ENCODE assay signal across 26 cellular contexts in genomic region chr19:46830864-46831263, GRCh38. TPM values are rescaled to one million over a fixed set of nuclear protein-coding genes. Genes with fewer than 3 reads are reported as not detected.
DNase-seq lines count a peak whose midpoint lies in the region; ATAC-seq, FAIRE-seq and TF ChIP-seq lines count a peak whose summit lies in the region.
"Had no signal": no experiment of that assay in that cellular context is flagged by ENCODE, and none has a peak within 500 bp of the region (broad histone marks: within the 10 kb centered on the region; RNA-seq: fewer than 3 reads in every experiment).

No MANE protein-coding gene starts in this region.

- peaks cover 24% of the 10 kb centered on the region for H3K4me1 Mint-ChIP-seq in HFFc6 (ENCODE audit: low read depth)
- peaks cover 5% of the 10 kb centered on the region for H3K4me1 Mint-ChIP-seq in activated T-helper 2 cell treated with anti-CD3 and anti-CD28 coated beads, Interferon-gamma antibody, Interleukin-2, Interleukin-4, amounts not matched to agents 10 μg/mL and 5 μg/mL and 100 μg/mL, durations not matched to agents 14 hours and 24 hours and 36 hours (ENCODE audit: low read depth)
- peaks cover 25% of the 10 kb centered on the region for H3K4me1 Mint-ChIP-seq in osteocyte (ENCODE audit: unreplicated experiment)
- no peaks in the 10 kb centered on the region for H3K4me1 Mint-ChIP-seq in progenitor cell of endocrine pancreas (ENCODE audit: low read depth)

- dilution Hi-C loops in mammary epithelial cell (cut with HindIII; ENCODE audit: low sequenced_read_pairs), result no loop called here

- no peak for TF ChIP-seq EP300 in A549 (IDR thresholded peaks at IDR 0.05)

- peak; percentile 43 for FAIRE-seq in A549 (lab: Jason Lieb, UNC)
- FAIRE-seq: A204.1, GM12878 had no signal

- H3K4me2 ChIP-seq in A549 (peak overlapping the region; percentile 48), mammary epithelial cell (ENCODE audit: insufficient read depth, low read depth, low read length) (no peak overlapping the region)

- H3K4me3 ChIP-seq in A549 (no peak overlapping the region), mammary epithelial cell (replicated peaks in 1 of 3; ENCODE audit: insufficient read depth in 1 of 3, low read depth in 2 of 3, low read length in 3 of 3) (no peak overlapping the region)
- H3K4me3 ChIP-seq: GM12878, MG63, Peyer's patch had no signal

- H3K27me3 ChIP-seq in mammary epithelial cell (ENCODE audit: insufficient read depth, low read length), result no peaks in the 10 kb centered on the region
- H3K27me3 ChIP-seq: MG63, Peyer's patch had no signal

- H3K27ac ChIP-seq in A549 (peak overlapping the region; percentile 78 to 79), mammary epithelial cell (ENCODE audit: insufficient read depth, low read depth, low read length) (no peak overlapping the region)
- H3K27ac ChIP-seq: C4-2B, Peyer's patch had no signal

- no peak for TF ChIP-seq POLR2A in A549 (IDR thresholded peaks at IDR 0.05; ENCODE audit: low read length)

- H3K27me3 Mint-ChIP-seq in HFFc6 (ENCODE audit: insufficient read depth), result peaks cover 8% of the 10 kb centered on the region
- H3K27me3 Mint-ChIP-seq in activated T-helper 2 cell treated with anti-CD3 and anti-CD28 coated beads, Interferon-gamma antibody, Interleukin-2, Interleukin-4, amounts not matched to agents 10 μg/mL and 5 μg/mL and 100 μg/mL, durations not matched to agents 14 hours and 24 hours and 36 hours (ENCODE audit: low read depth), result peaks cover 3% of the 10 kb centered on the region
- no peaks in the 10 kb centered on the region for H3K27me3 Mint-ChIP-seq in osteocyte (ENCODE audit: unreplicated experiment)
- peaks cover 3% of the 10 kb centered on the region for H3K27me3 Mint-ChIP-seq in progenitor cell of endocrine pancreas

- H3K36me3 ChIP-seq in mammary epithelial cell (ENCODE audit: insufficient read depth, low read length), result no peaks in the 10 kb centered on the region
- H3K36me3 ChIP-seq: Peyer's patch had no signal

- no peaks in the 10 kb centered on the region for H3K9me3 ChIP-seq in A549
- no peaks in the 10 kb centered on the region for H3K9me3 ChIP-seq in mammary epithelial cell (replicated peaks; ENCODE audit: insufficient read depth, low read length)
- H3K9me3 ChIP-seq: MG63, Peyer's patch had no signal

- no peak for DNase-seq in A549 (ENCODE audit: low read depth in 1 of 2, low spot score in 1 of 2)
- DNase-seq in HFFc6, result no peak
- no peak for DNase-seq in activated T-helper 2 cell treated with anti-CD3 and anti-CD28 coated beads, Interferon-gamma antibody, Interleukin-2, Interleukin-4, amounts not matched to agents 10 μg/mL and 5 μg/mL and 100 μg/mL, durations not matched to agents 14 hours and 24 hours and 36 hours (ENCODE audit: low spot score)
- DNase-seq in osteocyte (ENCODE audit: extremely low spot score, unreplicated experiment), result no peak
- no peak for DNase-seq in mammary epithelial cell
- no peak for DNase-seq in cerebellar cortex (ENCODE audit: low spot score)
- DNase-seq in progenitor cell of endocrine pancreas (ENCODE audit: low spot score, unreplicated experiment), result no peak
- DNase-seq in SHP77 treated with DMSO at 0.1 percent for 48 hours (lab: John Stamatoyannopoulos, UW), result no peak
- DNase-seq: AML-193; Caco-2; CD8-positive, alpha-beta T cell; DMS 273 treated with DMSO at 0.1 percent for 48 hours; DMS79; EL; GDM1; GOT3; HCEC 1CT; KG1; MG63; NCI-H2029; NCI-H2227 treated with DMSO at 0.1 percent for 48 hours; NCI-H526 treated with DMSO at 0.1 percent for 48 hours; Peyer's patch had no signal

- POLR2A ChIA-PET in A549 (lab: Yijun Ruan, JAX), result interaction anchor here (1.1 to 3.7 kb wide), 2 partner anchors 10 to 42 kb away, joined by 4 to 78 read pairs; partner anchors contain the start of gene SLC1A5

- no peak overlapping the region for H3K9ac ChIP-seq in mammary epithelial cell (ENCODE audit: insufficient read depth, low read length)

- H4K20me1 ChIP-seq in mammary epithelial cell (ENCODE audit: insufficient read depth, low read length), result no peaks in the 10 kb centered on the region

- H3K79me2 ChIP-seq in mammary epithelial cell (ENCODE audit: insufficient read depth, low read length), result no peaks in the 10 kb centered on the region

- no peak for ATAC-seq in A549
- ATAC-seq: CD8-positive, alpha-beta T cell; GM12878 had no signal

- H3K36me3 Mint-ChIP-seq in HFFc6 (ENCODE audit: low read depth) (peaks cover 20% of the 10 kb centered on the region), osteocyte (ENCODE audit: unreplicated experiment) (no peaks in the 10 kb centered on the region), progenitor cell of endocrine pancreas (ENCODE audit: insufficient read depth) (peaks cover 2% of the 10 kb centered on the region)
- H3K36me3 Mint-ChIP-seq in activated T-helper 2 cell treated with anti-CD3 and anti-CD28 coated beads, Interferon-gamma antibody, Interleukin-2, Interleukin-4, amounts not matched to agents 10 μg/mL and 5 μg/mL and 100 μg/mL, durations not matched to agents 14 hours and 24 hours and 36 hours (ENCODE audit: low read depth), result no peaks in the 10 kb centered on the region

- intact Hi-C loops in activated T-helper 2 cell treated with anti-CD3 and anti-CD28 coated beads, Interferon-gamma antibody, Interleukin-2, Interleukin-4, amounts not matched to agents 10 μg/mL and 5 μg/mL and 100 μg/mL, durations not matched to agents 14 hours and 24 hours and 36 hours (cut with micrococcal nuclease), result no loop called here
- intact Hi-C loops in mammary epithelial cell (cut with micrococcal nuclease), result no loop called here

- WGBS in A549 (ENCODE audit: missing lambda C conversion rate), result 92% methylated on average over 2 of the region's 2 CpGs
- WGBS in mammary epithelial cell (ENCODE audit: low coverage, missing lambda C conversion rate), result 100% methylated on average over 2 of the region's 2 CpGs

- H3K4me1 ChIP-seq in A549 (peaks cover 10% of the 10 kb centered on the region), mammary epithelial cell (ENCODE audit: insufficient read depth, low read length) (peaks cover 11% of the 10 kb centered on the region)
- H3K4me1 ChIP-seq: Peyer's patch had no signal

- no peak for TF ChIP-seq CTCF in A549 (IDR thresholded peaks at IDR 0.05)
- TF ChIP-seq CTCF in HFFc6 (IDR thresholded peaks at IDR 0.05), result no peak
- no peak for TF ChIP-seq CTCF in osteocyte (IDR thresholded peaks at IDR 0.05)
- no peak for TF ChIP-seq CTCF in mammary epithelial cell (conservative IDR thresholded peaks at IDR 0.05 in 1 of 2, IDR thresholded peaks at IDR 0.05 in 1 of 2; ENCODE audit: extremely low read depth in 1 of 2, insufficient read depth in 1 of 2, low read depth in 1 of 2, low read length in 2 of 2)
- no peak for TF ChIP-seq CTCF in progenitor cell of endocrine pancreas (IDR thresholded peaks at IDR 0.05; ENCODE audit: unreplicated experiment)

- CTCF ChIA-PET in A549 (lab: Yijun Ruan, JAX) (interaction anchor here (1.1 to 44.5 kb wide), 20 partner anchors 9 to 182 kb away, joined by 3 to 1222 read pairs (median 8); partner anchors contain the start of gene SLC1A5), mammary epithelial cell (lab: Charles Lee; ENCODE audit: low non-redundant PET) (no interaction called here)

- no TSS peak for BruUV-seq in mammary epithelial cell (replicated peaks; lab: Mats Ljungman, UMichigan)

- no peak overlapping the region for H2AFZ ChIP-seq in mammary epithelial cell (ENCODE audit: low read depth, low read length)

- H3K27ac Mint-ChIP-seq in HFFc6, result 0 out of 2 replicates have a peak overlapping the region, but pooled peaks have one; percentile 4
- peak overlapping the region; percentile 28 for H3K27ac Mint-ChIP-seq in activated T-helper 2 cell treated with anti-CD3 and anti-CD28 coated beads, Interferon-gamma antibody, Interleukin-2, Interleukin-4, amounts not matched to agents 10 μg/mL and 5 μg/mL and 100 μg/mL, durations not matched to agents 14 hours and 24 hours and 36 hours
- peak overlapping the region; percentile 58 for H3K27ac Mint-ChIP-seq in osteocyte (ENCODE audit: unreplicated experiment)
- H3K27ac Mint-ChIP-seq in progenitor cell of endocrine pancreas, result no peak overlapping the region
- H3K27ac Mint-ChIP-seq: CD8-positive, alpha-beta T cell had no signal

- in situ Hi-C loops in mammary epithelial cell (cut with MboI; ENCODE audit: low sequenced_read_pairs in 2 of 2), result no loop called here

- H3K4me3 Mint-ChIP-seq in HFFc6 (no peak overlapping the region), osteocyte (ENCODE audit: unreplicated experiment) (no peak overlapping the region), progenitor cell of endocrine pancreas (ENCODE audit: low read depth) (no peak overlapping the region)
- H3K4me3 Mint-ChIP-seq in activated T-helper 2 cell treated with anti-CD3 and anti-CD28 coated beads, Interferon-gamma antibody, Interleukin-2, Interleukin-4, amounts not matched to agents 10 μg/mL and 5 μg/mL and 100 μg/mL, durations not matched to agents 14 hours and 24 hours and 36 hours (ENCODE audit: low read depth), result no peak overlapping the region
- H3K4me3 Mint-ChIP-seq: CD8-positive, alpha-beta T cell had no signal

- TF ChIP-seq RAD21 in A549 (conservative IDR thresholded peaks at IDR 0.05 in 1 of 2, IDR thresholded peaks at IDR 0.05 in 1 of 2), result no peak

- H3K9me3 Mint-ChIP-seq in HFFc6 (peaks cover 6% of the 10 kb centered on the region), osteocyte (ENCODE audit: unreplicated experiment) (peaks cover 5% of the 10 kb centered on the region), progenitor cell of endocrine pancreas (ENCODE audit: low read depth) (peaks cover 6% of the 10 kb centered on the region)
- no peaks in the 10 kb centered on the region for H3K9me3 Mint-ChIP-seq in activated T-helper 2 cell treated with anti-CD3 and anti-CD28 coated beads, Interferon-gamma antibody, Interleukin-2, Interleukin-4, amounts not matched to agents 10 μg/mL and 5 μg/mL and 100 μg/mL, durations not matched to agents 14 hours and 24 hours and 36 hours
- H3K9me3 Mint-ChIP-seq: CD8-positive, alpha-beta T cell had no signal

RNA-seq across cellular contexts. Expression of gene AP2S1, which starts 19.8 kb away (rescaled TPM):
- 117 and 150 TPM in 2 replicates for polyA plus RNA-seq in A549 (2011; rRNA removed)
- 412 and 456 TPM in 2 replicates for polyA plus RNA-seq in A549 (2012; cell fraction: cytosol; rRNA removed)
- 284 and 292 TPM in 2 replicates for polyA plus RNA-seq in A549 (2012; cell fraction: nucleus; rRNA removed)
- polyA plus RNA-seq in A549 (2017; fragmentation: RNase III; extraction: RNeasy Plus Mini Kit Qiagen cat#74134 plus additional on column Dnase treatment), result 318 to 329 TPM (median 325 TPM) in 3 replicates
- polyA minus RNA-seq in A549 (2011; rRNA and poly(A)+ RNA removed), result 90.7 TPM in 2 replicates
- total RNA-seq in HFFc6 (2021; fragmentation: NEBNext Ultra II Directional; extraction: Animal tissue kit (Norgen Biotek cat#: 25700)), result 100 to 1,000 TPM; 416 to 479 (median 463) TPM
- total RNA-seq in activated T-helper 2 cell treated with anti-CD3 and anti-CD28 coated beads, Interferon-gamma antibody, Interleukin-2, Interleukin-4, amounts not matched to agents 10 μg/mL and 5 μg/mL and 100 μg/mL, durations not matched to agents 14 hours and 24 hours and 36 hours, result 94.0 and 102 TPM in 2 replicates
- 226 and 229 TPM in 2 replicates for total RNA-seq in osteocyte
- 100 to 1,000 TPM in 1 of 2 donors, 10 to 100 TPM in 1; 67.5 to 257 TPM for total RNA-seq in mammary epithelial cell
- 295 TPM for polyA plus RNA-seq in mammary epithelial cell
- polyA minus RNA-seq in mammary epithelial cell, result 220 TPM
- 96.9 and 103 TPM in 2 replicates for total RNA-seq in progenitor cell of endocrine pancreas

RNA-seq across cellular contexts. Expression of gene ARHGAP35, which starts 29.9 kb away (rescaled TPM):
- polyA plus RNA-seq in A549 (2011; rRNA removed) (48.5 and 51.9 TPM in 2 replicates), A549 (2017; fragmentation: RNase III; extraction: RNeasy Plus Mini Kit Qiagen cat#74134 plus additional on column Dnase treatment) (33.2 to 33.7 TPM (median 33.3 TPM) in 3 replicates), mammary epithelial cell (18.1 TPM)
- 17.2 and 22.8 TPM in 2 replicates for polyA plus RNA-seq in A549 (2012; cell fraction: cytosol; rRNA removed)
- polyA plus RNA-seq in A549 (2012; cell fraction: nucleus; rRNA removed), result 31.2 and 34.0 TPM in 2 replicates
- polyA minus RNA-seq in A549 (2011; rRNA and poly(A)+ RNA removed), result 67.2 and 74.8 TPM in 2 replicates
- total RNA-seq in HFFc6 (2021; fragmentation: NEBNext Ultra II Directional; extraction: Animal tissue kit (Norgen Biotek cat#: 25700)), result 10 to 100 TPM; 51.9 to 69.8 (median 63.4) TPM
- 25.5 and 28.5 TPM in 2 replicates for total RNA-seq in activated T-helper 2 cell treated with anti-CD3 and anti-CD28 coated beads, Interferon-gamma antibody, Interleukin-2, Interleukin-4, amounts not matched to agents 10 μg/mL and 5 μg/mL and 100 μg/mL, durations not matched to agents 14 hours and 24 hours and 36 hours
- total RNA-seq in osteocyte (107 and 113 TPM in 2 replicates), mammary epithelial cell (10 to 100 TPM; 45.7 to 45.8 TPM), progenitor cell of endocrine pancreas (84.9 and 86.0 TPM in 2 replicates)
- 75.1 TPM for polyA minus RNA-seq in mammary epithelial cell

RNA-seq across cellular contexts. Expression of gene SLC1A5, which starts 42.5 kb away (rescaled TPM):
- polyA plus RNA-seq in A549 (2011; rRNA removed) (302 and 306 TPM in 2 replicates), A549 (2017; fragmentation: RNase III; extraction: RNeasy Plus Mini Kit Qiagen cat#74134 plus additional on column Dnase treatment) (184 to 200 TPM (median 189 TPM) in 3 replicates), mammary epithelial cell (274 TPM)
- 195 and 237 TPM in 2 replicates for polyA plus RNA-seq in A549 (2012; cell fraction: cytosol; rRNA removed)
- 457 and 532 TPM in 2 replicates for polyA plus RNA-seq in A549 (2012; cell fraction: nucleus; rRNA removed)
- 366 and 376 TPM in 2 replicates for polyA minus RNA-seq in A549 (2011; rRNA and poly(A)+ RNA removed)
- total RNA-seq in HFFc6 (2021; fragmentation: NEBNext Ultra II Directional; extraction: Animal tissue kit (Norgen Biotek cat#: 25700)), result 100 to 1,000 TPM; 263 to 310 (median 281) TPM
- total RNA-seq in activated T-helper 2 cell treated with anti-CD3 and anti-CD28 coated beads, Interferon-gamma antibody, Interleukin-2, Interleukin-4, amounts not matched to agents 10 μg/mL and 5 μg/mL and 100 μg/mL, durations not matched to agents 14 hours and 24 hours and 36 hours, result 203 and 208 TPM in 2 replicates
- total RNA-seq in osteocyte (313 and 354 TPM in 2 replicates), mammary epithelial cell (100 to 1,000 TPM; 328 to 370 TPM), progenitor cell of endocrine pancreas (24.2 and 33.5 TPM in 2 replicates)
- polyA minus RNA-seq in mammary epithelial cell, result 353 TPM
